ENCODE assay signal across 8 cellular contexts in genomic region chr11:76152086-76152658, GRCh38. TPM values are rescaled to one million over a fixed set of nuclear protein-coding genes. Genes with fewer than 3 reads are reported as not detected.
DNase-seq lines count a peak whose midpoint lies in the region; ATAC-seq and TF ChIP-seq lines count a peak whose summit lies in the region.

No MANE protein-coding gene starts in this region.

- no peaks in the 10 kb centered on the region for H3K9me3 ChIP-seq in liver (ENCODE audit: control insufficient read depth in 4 of 4, low read length in 3 of 4)

- no peaks in the 10 kb centered on the region for H3K9me3 Mint-ChIP-seq in dendritic cell treated with granulocyte-macrophage colony-stimulating factor and Interleukin-4, amounts not matched to agents 40 ng/mL and 50 ng/mL, for 4 days

- peak overlapping the region; percentile 56 for H3K27ac Mint-ChIP-seq in dendritic cell treated with granulocyte-macrophage colony-stimulating factor and Interleukin-4, amounts not matched to agents 40 ng/mL and 50 ng/mL, for 4 days

- peak; percentile 99 for TF ChIP-seq CTCF in LNCaP clone FGC (IDR thresholded peaks at IDR 0.05; ENCODE audit: control insufficient read depth, extremely low read depth, insufficient read depth)
- TF ChIP-seq CTCF in liver (IDR thresholded peaks at IDR 0.05; ENCODE audit: low read depth, low read length, missing input control) = peak; percentile 95

- H3K27me3 ChIP-seq in liver (ENCODE audit: control insufficient read depth in 4 of 4, insufficient read depth in 4 of 4, low read length in 3 of 4) = no peaks in the 10 kb centered on the region

- peak overlapping the region in 1 of 2 donors; percentile 30 for H3K9ac ChIP-seq in liver (ENCODE audit: low read depth in 1 of 2, low read length in 2 of 2)

- intact Hi-C loops in dendritic cell treated with granulocyte-macrophage colony-stimulating factor and Interleukin-4, amounts not matched to agents 40 ng/mL and 50 ng/mL, for 4 days (cut with micrococcal nuclease) = loop anchor here (1.0 to 10.0 kb wide), 2 partner anchors 255 to 437 kb away; partner anchors contain the start of gene MOGAT2

- peaks cover 25% of the 10 kb centered on the region for H3K4me1 Mint-ChIP-seq in dendritic cell treated with granulocyte-macrophage colony-stimulating factor and Interleukin-4, amounts not matched to agents 40 ng/mL and 50 ng/mL, for 4 days (ENCODE audit: low read depth)

- H3K4me3 Mint-ChIP-seq in dendritic cell treated with granulocyte-macrophage colony-stimulating factor and Interleukin-4, amounts not matched to agents 40 ng/mL and 50 ng/mL, for 4 days = peak overlapping the region; percentile 78

- ATAC-seq in GM21825 (IDR thresholded peaks at IDR 0.05; ENCODE audit: unreplicated experiment) = peak; percentile 62

- H3K27me3 Mint-ChIP-seq in dendritic cell treated with granulocyte-macrophage colony-stimulating factor and Interleukin-4, amounts not matched to agents 40 ng/mL and 50 ng/mL, for 4 days = peaks cover 30% of the 10 kb centered on the region

- no peaks in the 10 kb centered on the region for H3K36me3 ChIP-seq in liver (ENCODE audit: control insufficient read depth in 4 of 4, insufficient read depth in 3 of 4, low read depth in 1 of 4, low read length in 3 of 4)

- no peaks in the 10 kb centered on the region for H3K36me3 Mint-ChIP-seq in dendritic cell treated with granulocyte-macrophage colony-stimulating factor and Interleukin-4, amounts not matched to agents 40 ng/mL and 50 ng/mL, for 4 days (ENCODE audit: low read depth)

- DNase-seq in DMS153 treated with DMSO at 0.1 percent for 48 hours (lab: John Stamatoyannopoulos, UW; ENCODE audit: unreplicated experiment) = peak; percentile 74
- DNase-seq in LNCaP clone FGC (ENCODE audit: low read depth) = no peak
- DNase-seq in activated CD4-positive, alpha-beta T cell treated with anti-CD3 and anti-CD28 coated beads for 4 hours = peak; percentile 75 to 83
- DNase-seq in stimulated activated CD4-positive, alpha-beta T cell treated with anti-CD3 and anti-CD28 coated beads, Interleukin-4, amount 100 ng/mL, for 24 hours = peak; percentile 89
- no peak for DNase-seq in dedifferentiated amniotic fluid mesenchymal stem cell (ENCODE audit: extremely low spot score)

- H3K4me3 ChIP-seq in LNCaP clone FGC (ENCODE audit: low read depth, low read length) (no peak overlapping the region), liver (ENCODE audit: low read depth in 1 of 3, low read length in 3 of 3) (peak overlapping the region in 1 of 3 donors; percentile 43)

- H3K27ac ChIP-seq in liver (ENCODE audit: low read depth in 1 of 2, low read length in 2 of 2) = no peak overlapping the region

- WGBS in liver = 20% methylated on average over 29 of the region's 29 CpGs

- TF ChIP-seq RAD21 in liver (IDR thresholded peaks at IDR 0.05) = peak; percentile 96 to 97

- peaks cover 0 to 9% (median 5%) of the 10 kb centered on the region in 4 donors for H3K4me1 ChIP-seq in liver (ENCODE audit: control insufficient read depth in 4 of 4, insufficient read depth in 4 of 4, low read length in 3 of 4)

TF ChIP-seq in liver, 16 proteins besides CTCF, POLR2A, EP300 and RAD21:
- no peak for TF ChIP-seq FOXA1 (IDR thresholded peaks at IDR 0.05)
- TF ChIP-seq ATF3 (IDR thresholded peaks at IDR 0.05) = no peak
- peak; percentile 57 for TF ChIP-seq YY1 (IDR thresholded peaks at IDR 0.05)
- peak; percentile 29 for TF ChIP-seq NR2F2 (IDR thresholded peaks at IDR 0.05)
- TF ChIP-seq MAX (IDR thresholded peaks at IDR 0.05) = no peak

RNA-seq across cellular contexts. Expression of gene WNT11, which starts 54.1 kb away (rescaled TPM):
- total RNA-seq in liver = 1 to 10 TPM; 1.1 to 4.8 TPM
- polyA plus RNA-seq in liver = 1 to 10 TPM; 1.3 to 3.7 TPM

Comparison
In these comparisons a context has a peak if more than half of its experiments do, and no peak if none do; other contexts are left out.
1. DNase-seq: peak in DMS153 treated with DMSO at 0.1 percent for 48 hours (single experiment), activated CD4-positive, alpha-beta T cell treated with anti-CD3 and anti-CD28 coated beads for 4 hours (2 of 2) and stimulated activated CD4-positive, alpha-beta T cell treated with anti-CD3 and anti-CD28 coated beads, Interleukin-4, amount 100 ng/mL, for 24 hours (single experiment); none in LNCaP clone FGC (single experiment) and dedifferentiated amniotic fluid mesenchymal stem cell (single experiment).